23 cellular contexts compared by ENCODE assay signal in genomic region chr3:136267235-136267634, GRCh38. TPM values are rescaled to one million over a fixed set of nuclear protein-coding genes. Genes with fewer than 3 reads are reported as not detected.
A peak's percentile ranks its signal among the peaks of the same experiment; 100 is the strongest.
DNase-seq lines count a peak whose midpoint lies in the region; ATAC-seq, FAIRE-seq and TF ChIP-seq lines count a peak whose summit lies in the region.
"Had no signal": no experiment of that assay in that cellular context is flagged by ENCODE, and none has a peak within 500 bp of the region (broad histone marks: within the 10 kb centered on the region; RNA-seq: fewer than 3 reads in every experiment).

No MANE protein-coding gene starts in this region.

- H3K56ac ChIP-seq in IMR-90 (ENCODE audit: extremely low read depth, insufficient read depth, low read length) = no peak overlapping the region

- H3K4me3 ChIP-seq in A549 (no peak overlapping the region), IMR-90 (ENCODE audit: insufficient read depth, low read depth, low read length) (no peak overlapping the region)
- H3K4me3 ChIP-seq: BLaER1 treated with 17β-estradiol and CSF1 and Interleukin-3, amounts not matched to agents 10 nM and 100 nM had no signal

- H3K9me3 ChIP-seq in A549 = no peaks in the 10 kb centered on the region
- H3K9me3 ChIP-seq in IMR-90 (ENCODE audit: control insufficient read depth, insufficient read depth, low read length) = no peaks in the 10 kb centered on the region
- H3K9me3 ChIP-seq in T-helper 17 cell (ENCODE audit: control insufficient read depth, low read length, poor library complexity, severe bottlenecking) = no peaks in the 10 kb centered on the region
- H3K9me3 ChIP-seq: Caco-2 had no signal

- H3K27me3 Mint-ChIP-seq in WTC11 (ENCODE audit: low read depth) (no peaks in the 10 kb centered on the region), T-helper 17 cell (no peaks in the 10 kb centered on the region)
- H3K27me3 Mint-ChIP-seq: B cell; CD4-positive, alpha-beta T cell had no signal

- DNase-seq in A549 (ENCODE audit: low read depth in 1 of 2, low spot score in 1 of 2) (no peak), GM12892 (ENCODE audit: insufficient read length) (no peak), IMR-90 (no peak), WTC11 (ENCODE audit: low spot score) (no peak), T-helper 17 cell (no peak), NCI-H82 treated with DMSO at 0.1 percent for 48 hours (lab: John Stamatoyannopoulos, UW; ENCODE audit: unreplicated experiment) (no peak)
- DNase-seq in activated CD4-positive, alpha-beta T cell treated with anti-CD3 and anti-CD28 coated beads for 48 hours = no peak
- DNase-seq: 8988T; AML-193; Caco-2; Calu3; CD4-positive, alpha-beta T cell; CD8-positive, alpha-beta T cell; DMS79 treated with DMSO at 0.1 percent for 48 hours; GF-D8 had no signal

- TF ChIP-seq CTCF in A549 (IDR thresholded peaks at IDR 0.05) (no peak), IMR-90 (conservative IDR thresholded peaks at IDR 0.05; ENCODE audit: low read depth, low read length) (no peak), WTC11 (IDR thresholded peaks at IDR 0.05) (no peak)

- TF ChIP-seq EP300 in A549 (IDR thresholded peaks at IDR 0.05) = no peak

- H3K4me1 ChIP-seq in A549 = peaks cover 14% of the 10 kb centered on the region
- peaks cover 3% of the 10 kb centered on the region; the same call in 1 of the 2 replicates for H3K4me1 ChIP-seq in IMR-90 (ENCODE audit: control insufficient read depth, insufficient read depth, low read length)
- H3K4me1 ChIP-seq: BLaER1 treated with 17β-estradiol and CSF1 and Interleukin-3, amounts not matched to agents 10 nM and 100 nM had no signal

- H3K4me2 ChIP-seq in A549 (peak overlapping the region; percentile 65; the same call in 1 of the 3 replicates), IMR-90 (ENCODE audit: low read depth, low read length) (no peak overlapping the region)
- H3K4me2 ChIP-seq: BLaER1 treated with 17β-estradiol and CSF1 and Interleukin-3, amounts not matched to agents 10 nM and 100 nM had no signal

- no peak overlapping the region for H2AK9ac ChIP-seq in IMR-90 (replicated peaks; ENCODE audit: low read depth, low read length, poor library complexity)

- no peak overlapping the region for H3K27ac Mint-ChIP-seq in WTC11
- no peak overlapping the region for H3K27ac Mint-ChIP-seq in T-helper 17 cell
- H3K27ac Mint-ChIP-seq: B cell; CD4-positive, alpha-beta T cell; CD8-positive, alpha-beta T cell had no signal

- H3K4me1 Mint-ChIP-seq in WTC11 (no peaks in the 10 kb centered on the region), T-helper 17 cell (peaks cover 21% of the 10 kb centered on the region)

- peaks cover 6 to 8% of the 10 kb centered on the region in 2 experiments; a peak in 3 of 4 replicates for H3K79me1 ChIP-seq in IMR-90 (ENCODE audit: low read depth in 1 of 2, low read length in 2 of 2)

- no TSS peak for BruUV-seq in IMR-90 (replicated peaks; lab: Mats Ljungman, UMichigan)

- H3K27ac ChIP-seq in A549 (peak overlapping the region in 1 of 2 experiments; percentile 82; a peak in 4 of 6 replicates), IMR-90 (ENCODE audit: insufficient read depth, low read length) (no peak overlapping the region)
- H3K27ac ChIP-seq: BLaER1 treated with 17β-estradiol and CSF1 and Interleukin-3, amounts not matched to agents 10 nM and 100 nM; C4-2B had no signal

- in situ Hi-C loops in IMR-90 (cut with MboI; ENCODE audit: low sequenced_read_pairs) = no loop called here

- peaks cover 3% of the 10 kb centered on the region; the same call in 1 of the 2 replicates for H3K36me3 ChIP-seq in IMR-90 (ENCODE audit: control insufficient read depth, insufficient read depth, low read length)

- peaks cover 3% of the 10 kb centered on the region; the same call in 1 of the 2 replicates for H3K9me3 Mint-ChIP-seq in WTC11
- H3K9me3 Mint-ChIP-seq: CD4-positive, alpha-beta T cell; CD8-positive, alpha-beta T cell had no signal

- FAIRE-seq in A549 (lab: Jason Lieb, UNC) (no peak), GM12892 (lab: Jason Lieb, UNC) (peak; percentile 21)
- FAIRE-seq: D721Med, G401.6, GM12891, GM18507 had no signal

- CTCF ChIA-PET in A549 (lab: Yijun Ruan, JAX) = interaction anchor here (0.5 to 1.2 kb wide), 2 partner anchors 7 to 668 kb away, joined by 3 to 4 read pairs; no protein-coding TSS in a partner anchor
- CTCF ChIA-PET in IMR-90 (lab: Yijun Ruan, JAX) = no interaction called here
- CTCF ChIA-PET in WTC11 (lab: Charles Lee) = no interaction called here

- no peaks in the 10 kb centered on the region for H3K27me3 ChIP-seq in IMR-90 (ENCODE audit: control insufficient read depth, insufficient read depth, low read length)
- H3K27me3 ChIP-seq: BLaER1 treated with 17β-estradiol and CSF1 and Interleukin-3, amounts not matched to agents 10 nM and 100 nM had no signal

- H2AK5ac ChIP-seq in IMR-90 (ENCODE audit: low read depth, low read length) = peak overlapping the region; percentile 13; the same call in 1 of the 2 replicates

- H3K4me3 Mint-ChIP-seq in WTC11 (no peak overlapping the region), T-helper 17 cell (no peak overlapping the region)
- H3K4me3 Mint-ChIP-seq: B cell; CD4-positive, alpha-beta T cell; CD8-positive, alpha-beta T cell had no signal

- no peak overlapping the region for H2AFZ ChIP-seq in IMR-90 (replicated peaks; ENCODE audit: low read length, poor library complexity)

- H3K36me3 Mint-ChIP-seq in WTC11 (peaks cover 45% of the 10 kb centered on the region), T-helper 17 cell (ENCODE audit: low read depth) (peaks cover 12% of the 10 kb centered on the region)

- no peak overlapping the region for H2BK5ac ChIP-seq in IMR-90 (ENCODE audit: low read depth, low read length, poor library complexity, severe bottlenecking)

- H2BK15ac ChIP-seq in IMR-90 (ENCODE audit: low read depth, low read length) = 0 out of 3 replicates have a peak overlapping the region, but pooled peaks have one; percentile 47

- no peaks in the 10 kb centered on the region for H4K20me1 ChIP-seq in IMR-90 (ENCODE audit: insufficient read depth, low read length)
- H4K20me1 ChIP-seq: BLaER1 treated with 17β-estradiol and CSF1 and Interleukin-3, amounts not matched to agents 10 nM and 100 nM had no signal

- no peak overlapping the region for H3K23ac ChIP-seq in IMR-90 (ENCODE audit: low read depth, low read length)

- peak overlapping the region; percentile 0; the same call in 1 of the 2 replicates for H2BK20ac ChIP-seq in IMR-90 (ENCODE audit: low read depth, low read length)

- H4K5ac ChIP-seq in IMR-90 (ENCODE audit: low read depth, low read length) = no peak overlapping the region

- POLR2A ChIA-PET in A549 (lab: Yijun Ruan, JAX) (no interaction called here), IMR-90 (lab: Charles Lee; ENCODE audit: unreplicated experiment) (no interaction called here), WTC11 (lab: Charles Lee) (interaction anchor here (0.6 kb wide), 1 partner anchor 80 kb away, joined by 7 read pairs; no protein-coding TSS in a partner anchor)

- dilution Hi-C loops in IMR-90 (cut with HindIII; ENCODE audit: low sequenced_read_pairs, unreplicated experiment) = no loop called here

- H3K9me1 ChIP-seq in IMR-90 (ENCODE audit: insufficient read depth, low read length) = no peaks in the 10 kb centered on the region

- intact Hi-C loops in IMR-90 (cut with micrococcal nuclease) = no loop called here

- H3K4ac ChIP-seq in IMR-90 (ENCODE audit: low read depth, low read length) = peak overlapping the region; percentile 16; the same call in 1 of the 2 replicates

- peak overlapping the region; percentile 36 for H2BK120ac ChIP-seq in IMR-90 (ENCODE audit: low read depth, low read length)

- TF ChIP-seq POLR2A in A549 (IDR thresholded peaks at IDR 0.05; ENCODE audit: low read length) = no peak
- TF ChIP-seq POLR2A in GM12892 (IDR thresholded peaks at IDR 0.05; ENCODE audit: low read depth, low read length) = no peak
- TF ChIP-seq POLR2A in IMR-90 (IDR thresholded peaks at IDR 0.05; ENCODE audit: low read depth, low read length) = no peak

- H3K9ac ChIP-seq in IMR-90 (ENCODE audit: low read depth, low read length) = no peak overlapping the region
- H3K9ac ChIP-seq: BLaER1 treated with 17β-estradiol and CSF1 and Interleukin-3, amounts not matched to agents 10 nM and 100 nM had no signal

- no peak overlapping the region for H3K14ac ChIP-seq in IMR-90 (replicated peaks; ENCODE audit: low read depth, low read length)

- H4K8ac ChIP-seq in IMR-90 (ENCODE audit: low read depth in 2 of 2, low read length in 2 of 2) = peak overlapping the region in 1 of 2 experiments; percentile 65; a peak in 2 of 4 replicates

- no peak overlapping the region for H4K91ac ChIP-seq in IMR-90 (ENCODE audit: insufficient read depth, low read depth, low read length)

- WGBS in A549 (ENCODE audit: missing lambda C conversion rate) = 92% methylated on average over 6 of the region's 6 CpGs
- WGBS in IMR-90 (ENCODE audit: extremely low coverage in 2 of 2, insufficient read length in 1 of 2), 2 experiments = no CpG with 5 or more reads among the region's 6 CpGs

- no peak for ATAC-seq in A549
- ATAC-seq in IMR-90 (ENCODE audit: low read depth) = no peak
- no peak for ATAC-seq in WTC11
- no peak for ATAC-seq in HG03442 (IDR thresholded peaks at IDR 0.05; ENCODE audit: unreplicated experiment)
- ATAC-seq in T-helper 17 cell = no peak
- ATAC-seq: CD8-positive, alpha-beta T cell had no signal

- H3K18ac ChIP-seq in IMR-90 (ENCODE audit: low read depth, low read length) = no peak overlapping the region; the same call in 1 of the 2 replicates

- TF ChIP-seq RAD21 in A549 (conservative IDR thresholded peaks at IDR 0.05 in 1 of 2, IDR thresholded peaks at IDR 0.05 in 1 of 2) (no peak), IMR-90 (IDR thresholded peaks at IDR 0.05; ENCODE audit: low read length) (no peak)

TF ChIP-seq in A549, 52 proteins besides CTCF, POLR2A, EP300 and RAD21 (continues in another document):
- TF ChIP-seq FOSB (CRISPR knock-in tag; IDR thresholded peaks at IDR 0.05) = no peak

TF ChIP-seq in WTC11, 78 proteins besides CTCF, POLR2A, EP300 and RAD21:
- TF ChIP-seq ZNF121 (CRISPR knock-in tag; IDR thresholded peaks at IDR 0.05) (peak; percentile 75), NR2C2 (CRISPR knock-in tag; IDR thresholded peaks at IDR 0.05) (no peak)
TF ChIP-seq in WTC11: peak in this region for 1.

RNA-seq across cellular contexts. Expression of gene PCCB, which starts 17.1 kb away (rescaled TPM):
- polyA plus RNA-seq in A549 (2011; rRNA removed) (65.5 and 69.7 TPM in 2 replicates), A549 (2017; fragmentation: RNase III; extraction: RNeasy Plus Mini Kit Qiagen cat#74134 plus additional on column Dnase treatment) (31.7 to 34.9 TPM (median 32.7 TPM) in 3 replicates), IMR-90 (2012; rRNA removed) (37.3 and 40.5 TPM in 2 replicates)
- 39.6 and 47.4 TPM in 2 replicates for polyA plus RNA-seq in A549 (2012; cell fraction: cytosol; rRNA removed)
- 35.6 and 41.8 TPM in 2 replicates for polyA plus RNA-seq in A549 (2012; cell fraction: nucleus; rRNA removed)
- 56.7 and 60.9 TPM in 2 replicates for polyA minus RNA-seq in A549 (2011; rRNA and poly(A)+ RNA removed)
- polyA plus RNA-seq in GM12892 (2012; ENCODE audit: missing spikeins) = 57.4 TPM
- total RNA-seq in IMR-90 (2012; rRNA removed) (63.6 and 76.2 TPM in 2 replicates), WTC11 (2021) (69.0 to 77.2 TPM (median 72.1 TPM) in 3 replicates), T-helper 17 cell (10 to 100 TPM; 13.0 to 13.3 TPM)
- polyA plus RNA-seq in IMR-90 (2012; cell fraction: cytosol; rRNA removed) = 26.1 and 27.1 TPM in 2 replicates
- polyA plus RNA-seq in IMR-90 (2012; cell fraction: nucleus; rRNA removed; ENCODE audit: low replicate concordance) = 15.2 and 19.3 TPM in 2 replicates
